In the genomic region with DNA sequence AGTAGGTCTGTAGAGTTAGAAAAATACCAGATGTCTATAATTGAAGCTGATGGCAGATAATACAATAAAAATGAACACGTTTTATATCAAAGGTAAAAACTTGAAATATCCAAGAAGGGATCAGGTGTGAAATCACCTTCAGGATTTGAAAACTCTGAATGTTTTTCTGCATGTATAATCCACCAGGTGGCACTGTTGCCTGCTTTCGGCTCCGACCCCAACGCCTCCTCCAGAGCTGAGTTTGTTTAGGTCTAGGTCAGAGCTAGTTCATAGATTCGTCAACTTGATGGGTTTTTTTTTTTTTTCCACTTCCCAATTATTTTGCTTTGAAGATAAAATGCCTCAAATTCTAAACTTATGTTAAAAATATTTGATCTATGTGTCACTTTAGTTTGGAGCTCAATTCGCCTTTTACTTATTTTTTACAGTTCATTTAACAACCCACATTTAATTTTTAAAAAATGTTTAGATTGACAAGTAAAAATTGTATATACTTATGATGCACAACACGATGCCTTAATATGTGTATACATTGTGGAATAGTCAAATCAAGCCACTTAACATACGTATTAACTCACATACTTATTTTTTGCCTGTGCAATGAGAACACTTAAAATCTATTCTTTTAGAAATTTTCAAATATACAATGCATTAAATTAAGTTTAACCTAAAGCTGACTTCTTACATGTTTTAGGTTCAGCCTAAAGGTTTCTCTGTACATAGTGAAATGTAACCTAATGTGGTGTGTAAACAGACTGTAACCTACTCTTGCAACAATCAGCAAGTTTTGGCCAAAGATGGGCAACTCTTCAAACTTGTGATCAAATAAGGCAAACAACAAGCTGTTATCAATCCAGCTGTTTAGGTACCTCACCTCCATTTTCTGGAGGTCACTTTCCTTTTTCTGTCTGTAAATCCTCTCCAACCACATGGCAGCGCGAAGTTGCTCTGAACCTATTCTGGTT, we compare ENCODE assay signal across 9 cellular contexts. TPM values are rescaled to one million over a fixed set of nuclear protein-coding genes. Genes with fewer than 3 reads are reported as not detected.
DNase-seq lines count a peak whose midpoint lies in the region; ATAC-seq and TF ChIP-seq lines count a peak whose summit lies in the region.
"Had no signal": no experiment of that assay in that cellular context is flagged by ENCODE, and none has a peak within 500 bp of the region (broad histone marks: within the 10 kb centered on the region; RNA-seq: fewer than 3 reads in every experiment).

No MANE protein-coding gene starts in this region.

- H3K4me3 Mint-ChIP-seq in GM23338 (no peak overlapping the region), chondrocyte (ENCODE audit: unreplicated experiment) (no peak overlapping the region)
- H3K4me3 Mint-ChIP-seq in activated CD4-positive, alpha-beta T cell treated with anti-CD3 and anti-CD28 coated beads for 36 hours: no peak overlapping the region

- ATAC-seq in GM23338 (peak; percentile 76), left lung (peak; percentile 94), HG02852 (IDR thresholded peaks at IDR 0.05; ENCODE audit: unreplicated experiment) (no peak)
- peak; percentile 58 for ATAC-seq in activated CD4-positive, alpha-beta T cell treated with anti-CD3 and anti-CD28 coated beads for 36 hours

- H3K79me2 ChIP-seq in GM23338 (replicated peaks; ENCODE audit: insufficient read depth): no peaks in the 10 kb centered on the region

- no peak overlapping the region for H3K4me3 ChIP-seq in GM23338
- no peak overlapping the region for H3K4me3 ChIP-seq in left lung
- H3K4me3 ChIP-seq: SK-N-MC had no signal

- H3K27ac ChIP-seq in GM23338 (ENCODE audit: low read depth) (no peak overlapping the region), left lung (no peak overlapping the region)
- H3K27ac ChIP-seq: SK-N-MC had no signal

- peaks cover 41% of the 10 kb centered on the region for H3K9me3 Mint-ChIP-seq in GM23338
- peaks cover 12% of the 10 kb centered on the region for H3K9me3 Mint-ChIP-seq in activated CD4-positive, alpha-beta T cell treated with anti-CD3 and anti-CD28 coated beads for 36 hours (ENCODE audit: low read depth)
- H3K9me3 Mint-ChIP-seq in chondrocyte (ENCODE audit: low read depth): peaks cover 25% of the 10 kb centered on the region

- no peaks in the 10 kb centered on the region for H3F3A ChIP-seq in GM23338 (replicated peaks; ENCODE audit: low read depth)

- POLR2A ChIA-PET in activated CD4-positive, alpha-beta T cell treated with anti-CD3 and anti-CD28 coated beads for 36 hours (lab: Charles Lee): interaction anchor here (0.6 kb wide), 1 partner anchor 40 kb away, joined by 4 read pairs; no protein-coding TSS in a partner anchor

- no peaks in the 10 kb centered on the region for H3K4me1 Mint-ChIP-seq in GM23338
- peaks cover 4% of the 10 kb centered on the region for H3K4me1 Mint-ChIP-seq in activated CD4-positive, alpha-beta T cell treated with anti-CD3 and anti-CD28 coated beads for 36 hours
- no peaks in the 10 kb centered on the region for H3K4me1 Mint-ChIP-seq in chondrocyte (ENCODE audit: low read depth)

- peaks cover 0 to 8% of the 10 kb centered on the region in 2 donors for H3K9me3 ChIP-seq in left lung

- H3K9me2 ChIP-seq in GM23338 (ENCODE audit: insufficient read depth): 0 out of 2 replicates have a peak, but pooled peaks cover 4% of the 10 kb centered on the region

- H3K36me3 ChIP-seq in GM23338 (ENCODE audit: insufficient read depth): no peaks in the 10 kb centered on the region
- no peaks in the 10 kb centered on the region for H3K36me3 ChIP-seq in left lung

- H3K27ac Mint-ChIP-seq in GM23338: no peak overlapping the region
- H3K27ac Mint-ChIP-seq in activated CD4-positive, alpha-beta T cell treated with anti-CD3 and anti-CD28 coated beads for 36 hours: no peak overlapping the region
- no peak overlapping the region for H3K27ac Mint-ChIP-seq in chondrocyte (ENCODE audit: unreplicated experiment)

- TF ChIP-seq CTCF in GM23338 (conservative IDR thresholded peaks at IDR 0.05; ENCODE audit: low read depth in 2 of 2): peak; percentile 84 to 90
- peak; percentile 97 for TF ChIP-seq CTCF in chondrocyte (IDR thresholded peaks at IDR 0.05)
- peak; percentile 70 to 74 for TF ChIP-seq CTCF in left lung (IDR thresholded peaks at IDR 0.05)

- intact Hi-C loops in activated CD4-positive, alpha-beta T cell treated with anti-CD3 and anti-CD28 coated beads for 36 hours (cut with DNase I, micrococcal nuclease): loop anchor here (1.0 to 10.0 kb wide), 9 partner anchors 37 to 957 kb away; a partner anchor contains a TSS
- intact Hi-C loops in left lung (cut with DNase I): loop anchor here in 1 of 2 donors (5.0 to 10.0 kb wide), 2 partner anchors 322 to 534 kb away; no protein-coding TSS in a partner anchor

- no peaks in the 10 kb centered on the region for H4K20me1 ChIP-seq in GM23338 (replicated peaks; ENCODE audit: insufficient read depth)

- H3K27me3 Mint-ChIP-seq in GM23338 (ENCODE audit: insufficient read depth, low read depth, poor library complexity) (no peaks in the 10 kb centered on the region), chondrocyte (ENCODE audit: low read depth) (peaks cover 36% of the 10 kb centered on the region)
- H3K27me3 Mint-ChIP-seq in activated CD4-positive, alpha-beta T cell treated with anti-CD3 and anti-CD28 coated beads for 36 hours: peaks cover 33% of the 10 kb centered on the region

- DNase-seq in COLO668 (lab: John Stamatoyannopoulos, UW; ENCODE audit: unreplicated experiment) (peak; percentile 44), GM23338 (ENCODE audit: low spot score) (peak; percentile 76), NCI-H2196 treated with DMSO at 0.1 percent for 48 hours (lab: John Stamatoyannopoulos, UW; ENCODE audit: unreplicated experiment) (peak; percentile 33), chondrocyte (ENCODE audit: low spot score) (no peak), left lung (peak; percentile 55 to 63)
- DNase-seq in activated CD4-positive, alpha-beta T cell treated with anti-CD3 and anti-CD28 coated beads for 36 hours: peak; percentile 76
- DNase-seq in stimulated activated CD4-positive, alpha-beta T cell treated with anti-CD3 and anti-CD28 coated beads, TNF-alpha, amount 100 ng/mL, for 1 hour (ENCODE audit: low read depth in 3 of 3, low spot score in 1 of 3): peak; percentile 6 to 24 (median 15)

- H3K4me1 ChIP-seq in GM23338 (ENCODE audit: insufficient read depth): no peaks in the 10 kb centered on the region
- H3K4me1 ChIP-seq in left lung: no peaks in the 10 kb centered on the region

- no peak overlapping the region for H3K4me2 ChIP-seq in GM23338

- CTCF ChIA-PET in activated CD4-positive, alpha-beta T cell treated with anti-CD3 and anti-CD28 coated beads for 36 hours (lab: Charles Lee): interaction anchor here (0.6 to 2.6 kb wide), 51 partner anchors 10 to 1615 kb away, joined by 3 to 50 read pairs (median 4); a partner anchor contains a TSS

- peaks cover 28% of the 10 kb centered on the region for H3K36me3 Mint-ChIP-seq in GM23338 (ENCODE audit: low read depth)
- no peaks in the 10 kb centered on the region for H3K36me3 Mint-ChIP-seq in activated CD4-positive, alpha-beta T cell treated with anti-CD3 and anti-CD28 coated beads for 36 hours (ENCODE audit: low read depth)
- H3K36me3 Mint-ChIP-seq in chondrocyte (ENCODE audit: low read depth): no peaks in the 10 kb centered on the region

- H3K27me3 ChIP-seq in GM23338 (ENCODE audit: insufficient read depth): no peaks in the 10 kb centered on the region
- H3K27me3 ChIP-seq in left lung: no peaks in the 10 kb centered on the region

- H2AFZ ChIP-seq in GM23338: peak overlapping the region; percentile 53; the same call in 1 of the 2 replicates

TF ChIP-seq in GM23338, 12 proteins besides CTCF, POLR2A, EP300 and RAD21 (continues in another document):
- no peak for TF ChIP-seq STAT1 (IDR thresholded peaks at IDR 0.05; ENCODE audit: unreplicated experiment)
- TF ChIP-seq, protein P1, sequence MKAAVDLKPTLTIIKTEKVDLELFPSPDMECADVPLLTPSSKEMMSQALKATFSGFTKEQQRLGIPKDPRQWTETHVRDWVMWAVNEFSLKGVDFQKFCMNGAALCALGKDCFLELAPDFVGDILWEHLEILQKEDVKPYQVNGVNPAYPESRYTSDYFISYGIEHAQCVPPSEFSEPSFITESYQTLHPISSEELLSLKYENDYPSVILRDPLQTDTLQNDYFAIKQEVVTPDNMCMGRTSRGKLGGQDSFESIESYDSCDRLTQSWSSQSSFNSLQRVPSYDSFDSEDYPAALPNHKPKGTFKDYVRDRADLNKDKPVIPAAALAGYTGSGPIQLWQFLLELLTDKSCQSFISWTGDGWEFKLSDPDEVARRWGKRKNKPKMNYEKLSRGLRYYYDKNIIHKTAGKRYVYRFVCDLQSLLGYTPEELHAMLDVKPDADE (IDR thresholded peaks at IDR 0.05): no peak
- no peak for TF ChIP-seq NANOG (IDR thresholded peaks at IDR 0.05; ENCODE audit: borderline replicate concordance)
- no peak for TF ChIP-seq CREB1 (CRISPR knock-in tag; IDR thresholded peaks at IDR 0.05; ENCODE audit: low read depth)
- no peak for TF ChIP-seq ZNF114 (CRISPR knock-in tag; IDR thresholded peaks at IDR 0.05)

RNA-seq across cellular contexts. Expression of a gene that starts 39.4 kb away (rescaled TPM):
- total RNA-seq in GM23338 (2014; rRNA removed; shearing (Covaris generic)): 4.4 and 5.6 TPM in 2 replicates
- polyA plus RNA-seq in GM23338 (2016; fragmentation: Nextera tagmentation; extraction: Ambion mirVana): 2.2 and 2.3 TPM in 2 replicates
- 1 to 10 TPM; 6.0 to 6.6 TPM for total RNA-seq in activated CD4-positive, alpha-beta T cell treated with anti-CD3 and anti-CD28 coated beads for 36 hours
- 3.5 to 4.9 TPM (median 4.4 TPM) in 3 replicates for total RNA-seq in chondrocyte
- total RNA-seq in left lung: 10 to 100 TPM; 17.7 to 18.8 TPM
